In genomic region chr3:34837848-34838741, GRCh38 we compare ENCODE assay signal across 20 cellular contexts.
"Had no signal": no experiment of that assay in that cellular context is flagged by ENCODE, and none has a peak within 500 bp of the region (broad histone marks: within the 10 kb centered on the region; RNA-seq: fewer than 3 reads in every experiment).

No MANE protein-coding gene starts in this region.

- H3K9me3 Mint-ChIP-seq: activated CD4-positive, alpha-beta T cell treated with anti-CD3 and anti-CD28 coated beads, Interleukin-2, amount 10 ng/mL, durations not matched to agents 24 days and 14 days; activated T-cell treated with anti-CD3 and anti-CD28 coated beads, Interleukin-2, amount 50 U/mL, for 24 hours; activated T-helper 2 cell treated with anti-CD3 and anti-CD28 coated beads, Interferon-gamma antibody, Interleukin-2, Interleukin-4, amounts not matched to agents 10 μg/mL and 5 μg/mL and 100 μg/mL, durations not matched to agents 14 hours and 24 hours and 36 hours had no signal

- H3K36me3 ChIP-seq: breast epithelium, esophagus squamous epithelium, tibial artery had no signal

- H3K27ac ChIP-seq: breast epithelium, esophagus squamous epithelium, tibial artery had no signal

- H3K4me3 ChIP-seq: breast epithelium, esophagus squamous epithelium, lung, tibial artery had no signal

- H3K27me3 Mint-ChIP-seq: activated CD4-positive, alpha-beta T cell treated with anti-CD3 and anti-CD28 coated beads, Interleukin-2, amount 10 ng/mL, durations not matched to agents 24 days and 14 days; activated T-cell treated with anti-CD3 and anti-CD28 coated beads, Interleukin-2, amount 50 U/mL, for 24 hours had no signal

- ATAC-seq: activated CD8-positive, alpha-beta T cell treated with anti-CD3 and anti-CD28 coated beads, Interleukin-2, amount 10 ng/mL, durations not matched to agents 7 days and 5 days; natural killer cell; T-cell had no signal

- H3K36me3 Mint-ChIP-seq: T-cell had no signal

- DNase-seq: activated CD4-positive, alpha-beta T cell treated with anti-CD3 and anti-CD28 coated beads, Interleukin-2, amount 10 ng/mL, durations not matched to agents 24 days and 14 days; activated CD8-positive, alpha-beta T cell treated with anti-CD3 and anti-CD28 coated beads, Interleukin-2, amount 10 ng/mL, durations not matched to agents 7 days and 5 days; activated naive CD4-positive, alpha-beta T cell treated with Interleukin-2 at 50 U/mL for 16 hours; activated T-cell treated with anti-CD3 and anti-CD28 coated beads, Interleukin-2, amount 50 U/mL, for 24 hours; cerebellar nuclear complex; cortex of kidney; effector CD4-positive, alpha-beta T cell; esophagus squamous epithelium; natural killer cell; stimulated activated CD4-positive, alpha-beta T cell treated with anti-CD3 and anti-CD28 coated beads, Interleukin-12 subunit alpha, Interleukin-12 subunit beta, amount 100 ng/mL, for 4 hours; stimulated activated CD4-positive, alpha-beta T cell treated with anti-CD3 and anti-CD28 coated beads, Interleukin-1b, Interleukin-23, amount 100 ng/mL, for 48 hours; stimulated activated CD8-positive, alpha-beta memory T cell treated with anti-CD3 and anti-CD28 coated beads, Interleukin-4, amount 100 ng/mL, for 48 hours; stimulated activated naive CD4-positive, alpha-beta T cell treated with Interleukin-2 at 50 U/mL for 16 hours; substantia nigra; T-cell; T-helper 9 cell; tibial artery had no signal

- H3K4me3 Mint-ChIP-seq: activated CD4-positive, alpha-beta T cell treated with anti-CD3 and anti-CD28 coated beads, Interleukin-2, amount 10 ng/mL, durations not matched to agents 24 days and 14 days; activated CD8-positive, alpha-beta T cell treated with anti-CD3 and anti-CD28 coated beads, Interleukin-2, amount 10 ng/mL, durations not matched to agents 7 days and 5 days; activated T-cell treated with anti-CD3 and anti-CD28 coated beads, Interleukin-2, amount 50 U/mL, for 24 hours; natural killer cell; T-cell had no signal

- H3K4me1 ChIP-seq: breast epithelium, esophagus squamous epithelium, tibial artery had no signal

- H3K4me1 Mint-ChIP-seq: activated CD4-positive, alpha-beta T cell treated with anti-CD3 and anti-CD28 coated beads, Interleukin-2, amount 10 ng/mL, durations not matched to agents 24 days and 14 days; natural killer cell; T-cell had no signal

- H3K27ac Mint-ChIP-seq: activated CD4-positive, alpha-beta T cell treated with anti-CD3 and anti-CD28 coated beads, Interleukin-2, amount 10 ng/mL, durations not matched to agents 24 days and 14 days; activated CD8-positive, alpha-beta T cell treated with anti-CD3 and anti-CD28 coated beads, Interleukin-2, amount 10 ng/mL, durations not matched to agents 7 days and 5 days; activated T-cell treated with anti-CD3 and anti-CD28 coated beads, Interleukin-2, amount 50 U/mL, for 24 hours; activated T-helper 2 cell treated with anti-CD3 and anti-CD28 coated beads, Interferon-gamma antibody, Interleukin-2, Interleukin-4, amounts not matched to agents 10 μg/mL and 5 μg/mL and 100 μg/mL, durations not matched to agents 14 hours and 24 hours and 36 hours; natural killer cell; T-cell had no signal

- H3K27me3 ChIP-seq: breast epithelium, esophagus squamous epithelium, tibial artery had no signal

- H3K9me3 ChIP-seq: breast epithelium, esophagus squamous epithelium, tibial artery had no signal
